In the genomic region with DNA sequence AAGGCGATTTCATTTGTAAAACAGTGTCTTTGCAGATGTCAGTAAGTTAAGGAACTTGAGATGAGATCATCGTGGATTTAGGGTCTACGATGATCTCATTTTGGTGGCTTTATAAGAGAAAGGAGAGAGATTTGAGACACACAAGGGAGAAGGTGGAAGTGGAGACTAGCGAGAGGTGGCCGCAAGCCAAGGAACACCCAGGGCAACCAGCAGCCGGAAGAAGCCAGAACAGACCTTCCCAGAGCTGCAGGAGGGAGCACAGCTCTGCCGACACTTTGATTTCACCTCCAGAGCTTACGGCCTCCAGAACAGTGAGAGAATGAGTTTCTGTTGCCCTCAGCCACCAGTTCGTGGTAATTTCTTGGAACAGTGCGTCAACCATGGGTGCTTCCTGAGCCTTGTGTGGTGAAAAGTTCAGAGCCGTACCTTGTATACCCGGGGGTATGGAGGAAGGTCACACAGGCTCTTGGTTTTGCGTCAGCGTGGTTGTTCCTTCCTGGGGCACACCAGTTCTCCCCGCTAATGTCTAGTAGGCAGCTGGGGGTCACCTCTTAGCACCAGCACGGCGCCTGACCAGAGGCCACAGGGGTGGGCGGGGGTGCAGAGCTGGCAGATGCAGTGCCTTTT, we compare ENCODE assay signal across 8 cellular contexts. TPM values are rescaled to one million over a fixed set of nuclear protein-coding genes. Genes with fewer than 3 reads are reported as not detected.
DNase-seq lines count a peak whose midpoint lies in the region; ATAC-seq and TF ChIP-seq lines count a peak whose summit lies in the region.

No MANE protein-coding gene starts in this region.

- DNase-seq in CD4-positive, alpha-beta T cell: peak; percentile 37 to 84 (median 58)
- peak; percentile 94 for DNase-seq in activated CD4-positive, alpha-beta T cell treated with anti-CD3 and anti-CD28 coated beads, Interleukin-2, amount 10 ng/mL, durations not matched to agents 24 days and 14 days
- DNase-seq in chondrocyte (ENCODE audit: low spot score) (no peak), osteocyte (ENCODE audit: extremely low spot score, unreplicated experiment) (no peak), testis (peak; percentile 62), WERI-Rb-1 (no peak)

- peak overlapping the region; percentile 57 for H3K4me3 Mint-ChIP-seq in CD4-positive, alpha-beta T cell
- peak overlapping the region; percentile 73 for H3K4me3 Mint-ChIP-seq in activated CD4-positive, alpha-beta T cell treated with anti-CD3 and anti-CD28 coated beads, Interleukin-2, amount 10 ng/mL, durations not matched to agents 24 days and 14 days
- H3K4me3 Mint-ChIP-seq in chondrocyte (ENCODE audit: unreplicated experiment): no peak overlapping the region
- H3K4me3 Mint-ChIP-seq in osteocyte (ENCODE audit: unreplicated experiment): no peak overlapping the region

- peaks cover 29% of the 10 kb centered on the region for H3K4me1 ChIP-seq in testis

- H3K36me3 Mint-ChIP-seq in CD4-positive, alpha-beta T cell (ENCODE audit: low read depth): no peaks in the 10 kb centered on the region
- peaks cover 2% of the 10 kb centered on the region for H3K36me3 Mint-ChIP-seq in activated CD4-positive, alpha-beta T cell treated with anti-CD3 and anti-CD28 coated beads, Interleukin-2, amount 10 ng/mL, durations not matched to agents 24 days and 14 days (ENCODE audit: low read depth)
- H3K36me3 Mint-ChIP-seq in chondrocyte (ENCODE audit: low read depth): no peaks in the 10 kb centered on the region
- no peaks in the 10 kb centered on the region for H3K36me3 Mint-ChIP-seq in osteocyte (ENCODE audit: unreplicated experiment)

- H3K9me3 Mint-ChIP-seq in CD4-positive, alpha-beta T cell: no peaks in the 10 kb centered on the region
- no peaks in the 10 kb centered on the region for H3K9me3 Mint-ChIP-seq in activated CD4-positive, alpha-beta T cell treated with anti-CD3 and anti-CD28 coated beads, Interleukin-2, amount 10 ng/mL, durations not matched to agents 24 days and 14 days
- H3K9me3 Mint-ChIP-seq in chondrocyte (ENCODE audit: low read depth): no peaks in the 10 kb centered on the region
- H3K9me3 Mint-ChIP-seq in osteocyte (ENCODE audit: unreplicated experiment): no peaks in the 10 kb centered on the region

- peak overlapping the region; percentile 91 for H3K27ac Mint-ChIP-seq in CD4-positive, alpha-beta T cell
- peak overlapping the region; percentile 93 for H3K27ac Mint-ChIP-seq in activated CD4-positive, alpha-beta T cell treated with anti-CD3 and anti-CD28 coated beads, Interleukin-2, amount 10 ng/mL, durations not matched to agents 24 days and 14 days
- peak overlapping the region; percentile 72 for H3K27ac Mint-ChIP-seq in chondrocyte (ENCODE audit: unreplicated experiment)
- H3K27ac Mint-ChIP-seq in osteocyte (ENCODE audit: unreplicated experiment): peak overlapping the region; percentile 64

- H3K27me3 Mint-ChIP-seq in CD4-positive, alpha-beta T cell: no peaks in the 10 kb centered on the region
- no peaks in the 10 kb centered on the region for H3K27me3 Mint-ChIP-seq in activated CD4-positive, alpha-beta T cell treated with anti-CD3 and anti-CD28 coated beads, Interleukin-2, amount 10 ng/mL, durations not matched to agents 24 days and 14 days
- H3K27me3 Mint-ChIP-seq in chondrocyte (ENCODE audit: low read depth): no peaks in the 10 kb centered on the region
- H3K27me3 Mint-ChIP-seq in osteocyte (ENCODE audit: unreplicated experiment): no peaks in the 10 kb centered on the region

- peak overlapping the region; percentile 51 for H3K27ac ChIP-seq in CD4-positive, alpha-beta T cell (ENCODE audit: low read depth, low read length)
- H3K27ac ChIP-seq in testis: peak overlapping the region; percentile 65 to 80
- H3K27ac ChIP-seq in WERI-Rb-1: no peak overlapping the region

- intact Hi-C loops in CD4-positive, alpha-beta T cell (cut with DNase I, micrococcal nuclease): loop anchor here in 1 of 2 experiments (1.0 kb wide), 1 partner anchor 12 kb away; a partner anchor contains a TSS
- intact Hi-C loops in activated CD4-positive, alpha-beta T cell treated with anti-CD3 and anti-CD28 coated beads, Interleukin-2, amount 10 ng/mL, durations not matched to agents 24 days and 14 days (cut with micrococcal nuclease): loop anchor here (1.0 to 5.0 kb wide), 2 partner anchors 12 to 41 kb away; a partner anchor contains a TSS
- intact Hi-C loops in testis (cut with DNase I; ENCODE audit: low total_unique reads): no loop called here

- no peaks in the 10 kb centered on the region for H3K9me3 ChIP-seq in CD4-positive, alpha-beta T cell (ENCODE audit: control insufficient read depth, low read length)
- H3K9me3 ChIP-seq in testis (no peaks in the 10 kb centered on the region), WERI-Rb-1 (ENCODE audit: severe bottlenecking) (no peaks in the 10 kb centered on the region)

- H3K36me3 ChIP-seq in testis (ENCODE audit: low read depth, missing control alignments) (no peaks in the 10 kb centered on the region), WERI-Rb-1 (no peaks in the 10 kb centered on the region)

- POLR2A ChIA-PET in CD4-positive, alpha-beta T cell (lab: Charles Lee): interaction anchor here (0.9 to 4.7 kb wide), 3 partner anchors 12 to 29 kb away, joined by 3 to 58 read pairs (median 3); a partner anchor contains a TSS

- no peak for TF ChIP-seq CTCF in CD4-positive, alpha-beta T cell (IDR thresholded peaks at IDR 0.05)
- no peak for TF ChIP-seq CTCF in chondrocyte (IDR thresholded peaks at IDR 0.05)
- TF ChIP-seq CTCF in osteocyte (IDR thresholded peaks at IDR 0.05): no peak
- no peak for TF ChIP-seq CTCF in testis (IDR thresholded peaks at IDR 0.05)
- no peak for TF ChIP-seq CTCF in WERI-Rb-1 (IDR thresholded peaks at IDR 0.05; ENCODE audit: low read depth, low read length)

- H3K4me3 ChIP-seq in testis: no peak overlapping the region
- no peak overlapping the region for H3K4me3 ChIP-seq in WERI-Rb-1 (ENCODE audit: low read depth, low read length)

- peaks cover 32% of the 10 kb centered on the region for H3K4me1 Mint-ChIP-seq in CD4-positive, alpha-beta T cell (ENCODE audit: low read depth)
- peaks cover 43% of the 10 kb centered on the region for H3K4me1 Mint-ChIP-seq in activated CD4-positive, alpha-beta T cell treated with anti-CD3 and anti-CD28 coated beads, Interleukin-2, amount 10 ng/mL, durations not matched to agents 24 days and 14 days
- H3K4me1 Mint-ChIP-seq in chondrocyte (ENCODE audit: low read depth) (peaks cover 70% of the 10 kb centered on the region), osteocyte (ENCODE audit: unreplicated experiment) (peaks cover 70% of the 10 kb centered on the region)

- ATAC-seq in CD4-positive, alpha-beta T cell (ENCODE audit: poor library complexity): peak; percentile 93
- ATAC-seq in HG03342 (IDR thresholded peaks at IDR 0.05; ENCODE audit: unreplicated experiment): no peak
- ATAC-seq in GM18502 (IDR thresholded peaks at IDR 0.05; ENCODE audit: poor library complexity, unreplicated experiment): no peak

- TF ChIP-seq POLR2A in testis (IDR thresholded peaks at IDR 0.05): no peak

- WGBS in testis, 2 donors: 61 to 70% methylated on average over 18 of the region's 18 CpGs

- CTCF ChIA-PET in CD4-positive, alpha-beta T cell (lab: Charles Lee): interaction anchor here (0.6 kb wide), 1 partner anchor 30 kb away, joined by 3 read pairs; no protein-coding TSS in a partner anchor

- no peaks in the 10 kb centered on the region for H3K27me3 ChIP-seq in CD4-positive, alpha-beta T cell (ENCODE audit: control insufficient read depth, insufficient read depth, low read length)
- no peaks in the 10 kb centered on the region for H3K27me3 ChIP-seq in testis
- H3K27me3 ChIP-seq in WERI-Rb-1 (ENCODE audit: insufficient read depth, low read depth, severe bottlenecking): no peaks in the 10 kb centered on the region

RNA-seq across cellular contexts. Expression of a gene that starts 12.9 kb away (rescaled TPM):
- 10 to 100 TPM; 97.3 to 98.5 TPM for total RNA-seq in CD4-positive, alpha-beta T cell
- total RNA-seq in activated CD4-positive, alpha-beta T cell treated with anti-CD3 and anti-CD28 coated beads, Interleukin-2, amount 10 ng/mL, durations not matched to agents 24 days and 14 days: 71.4 and 73.1 TPM in 2 replicates
- total RNA-seq in chondrocyte (47.1 to 60.0 TPM (median 51.8 TPM) in 3 replicates), osteocyte (82.9 and 90.5 TPM in 2 replicates), testis (100 to 1,000 TPM; 240 to 262 TPM)
- 143 TPM for polyA plus RNA-seq in testis (ENCODE audit: insufficient read depth, low read depth, low replicate concordance)

Comparison
In these comparisons a context has a peak if more than half of its experiments do, and no peak if none do; other contexts are left out.
1. DNase-seq: peak in CD4-positive, alpha-beta T cell (10 of 10), activated CD4-positive, alpha-beta T cell treated with anti-CD3 and anti-CD28 coated beads, Interleukin-2, amount 10 ng/mL, durations not matched to agents 24 days and 14 days (single experiment) and testis (single experiment); none in chondrocyte (single experiment), osteocyte (single experiment) and WERI-Rb-1 (single experiment).
2. H3K4me3 Mint-ChIP-seq: peak in CD4-positive, alpha-beta T cell (single experiment) and activated CD4-positive, alpha-beta T cell treated with anti-CD3 and anti-CD28 coated beads, Interleukin-2, amount 10 ng/mL, durations not matched to agents 24 days and 14 days (single experiment); none in chondrocyte (single experiment) and osteocyte (single experiment).
3. Peak in every context shown above with its lines, with median percentiles within 50 percentile points of each other: H3K27ac Mint-ChIP-seq.